In genomic region chr17:40253565-40253964, GRCh38 we compare ENCODE assay signal across 18 cellular contexts. TPM values are rescaled to one million over a fixed set of nuclear protein-coding genes. Genes with fewer than 3 reads are reported as not detected.
DNase-seq lines count a peak whose midpoint lies in the region; TF ChIP-seq lines count a peak whose summit lies in the region.
"Had no signal": no experiment of that assay in that cellular context is flagged by ENCODE, and none has a peak within 500 bp of the region (broad histone marks: within the 10 kb centered on the region; RNA-seq: fewer than 3 reads in every experiment).

No MANE protein-coding gene starts in this region.

- no peaks in the 10 kb centered on the region for H3K27me3 Mint-ChIP-seq in Calu3 (ENCODE audit: unreplicated experiment)
- H3K27me3 Mint-ChIP-seq in progenitor cell of endocrine pancreas: no peaks in the 10 kb centered on the region
- H3K27me3 Mint-ChIP-seq: CD4-positive, CD25-positive, alpha-beta regulatory T cell had no signal

- H3K4me1 Mint-ChIP-seq in Calu3 (ENCODE audit: low read depth, unreplicated experiment): peaks cover 30% of the 10 kb centered on the region
- H3K4me1 Mint-ChIP-seq in progenitor cell of endocrine pancreas (ENCODE audit: low read depth): no peaks in the 10 kb centered on the region

- no peaks in the 10 kb centered on the region for H3K9me3 ChIP-seq in esophagus muscularis mucosa

- TF ChIP-seq POLR2A in esophagus muscularis mucosa (IDR thresholded peaks at IDR 0.05; ENCODE audit: low read depth): no peak

- H3K36me3 ChIP-seq in esophagus muscularis mucosa: peaks cover 20 to 25% (median 24%) of the 10 kb centered on the region in 4 donors

- H3K9me3 Mint-ChIP-seq in Calu3 (ENCODE audit: low read depth, unreplicated experiment): no peaks in the 10 kb centered on the region
- H3K9me3 Mint-ChIP-seq in progenitor cell of endocrine pancreas (ENCODE audit: low read depth): no peaks in the 10 kb centered on the region
- H3K9me3 Mint-ChIP-seq: CD4-positive, CD25-positive, alpha-beta regulatory T cell had no signal

- H3K4me1 ChIP-seq in esophagus muscularis mucosa: peaks cover 18 to 36% (median 31%) of the 10 kb centered on the region in 4 donors

- peaks cover 83% of the 10 kb centered on the region for H3K36me3 Mint-ChIP-seq in Calu3 (ENCODE audit: insufficient read depth, unreplicated experiment)
- H3K36me3 Mint-ChIP-seq in progenitor cell of endocrine pancreas (ENCODE audit: insufficient read depth): peaks cover 12% of the 10 kb centered on the region

- BruUV-seq in Calu3 (replicated peaks; lab: Mats Ljungman, UMichigan): no TSS peak

- H3K4me3 Mint-ChIP-seq in Calu3 (ENCODE audit: low read depth, unreplicated experiment) (no peak overlapping the region), progenitor cell of endocrine pancreas (ENCODE audit: low read depth) (no peak overlapping the region)
- H3K4me3 Mint-ChIP-seq: CD4-positive, CD25-positive, alpha-beta regulatory T cell had no signal

- 94% methylated on average over 3 of the region's 3 CpGs for WGBS in esophagus muscularis mucosa

- H3K27ac ChIP-seq in esophagus muscularis mucosa (replicated peaks in 1 of 4): no peak overlapping the region
- H3K27ac ChIP-seq: GM23248, KMS-11 had no signal

- intact Hi-C loops in Calu3 (cut with micrococcal nuclease; ENCODE audit: unreplicated experiment): loop anchor here (2.0 kb wide), 1 partner anchor 15 kb away; no protein-coding TSS in a partner anchor
- intact Hi-C loops in esophagus muscularis mucosa (cut with DNase I): no loop called here

- CTCF ChIA-PET in Calu3 (lab: Charles Lee): interaction anchor here (0.5 to 1.4 kb wide), 4 partner anchors 30 to 947 kb away, joined by 3 to 8 read pairs (median 4); partner anchors contain the start of gene WIPF2

- TF ChIP-seq CTCF in Calu3 (IDR thresholded peaks at IDR 0.05; ENCODE audit: unreplicated experiment): no peak
- TF ChIP-seq CTCF in progenitor cell of endocrine pancreas (IDR thresholded peaks at IDR 0.05; ENCODE audit: unreplicated experiment): no peak
- no peak for TF ChIP-seq CTCF in esophagus muscularis mucosa (IDR thresholded peaks at IDR 0.05)

- H3K27ac Mint-ChIP-seq in Calu3 (ENCODE audit: unreplicated experiment): peak overlapping the region; percentile 21
- H3K27ac Mint-ChIP-seq in progenitor cell of endocrine pancreas: peak overlapping the region; percentile 39

- H3K27me3 ChIP-seq in esophagus muscularis mucosa: no peaks in the 10 kb centered on the region

- no peak overlapping the region for H3K4me3 ChIP-seq in esophagus muscularis mucosa
- H3K4me3 ChIP-seq: GM23248 had no signal

- DNase-seq in Calu3 (no peak), NCI-H226 (peak; percentile 7), dedifferentiated amniotic fluid mesenchymal stem cell (ENCODE audit: extremely low spot score) (peak; percentile 18), progenitor cell of endocrine pancreas (ENCODE audit: low spot score, unreplicated experiment) (no peak), NCI-H2107 (lab: John Stamatoyannopoulos, UW) (no peak), NCI-H2171 (lab: John Stamatoyannopoulos, UW) (no peak), esophagus muscularis mucosa (ENCODE audit: extremely low spot score) (no peak)
- DNase-seq in stimulated activated naive CD4-positive, alpha-beta T cell (lab: John Stamatoyannopoulos, UW): no peak
- DNase-seq: CD4-positive, CD25-positive, alpha-beta regulatory T cell; GF-D8; GM23248; NCI-H1417; NCI-H1930; NCI-H345; NCI-H69; NK-92 treated with Interleukin-12 subunit alpha and Interleukin-12 subunit beta, amount 100 ng/mL, for 24 hours; OCI-M1 had no signal

- no peak for TF ChIP-seq EP300 in esophagus muscularis mucosa (IDR thresholded peaks at IDR 0.05)

RNA-seq across cellular contexts. Expression of gene CDC6, which starts 34.1 kb away (rescaled TPM):
- 567 and 645 TPM in 2 replicates for total RNA-seq in Calu3 (2022)
- 35.7 and 38.5 TPM in 2 replicates for total RNA-seq in progenitor cell of endocrine pancreas
- under 1 TPM; 0.32 to 0.83 (median 0.44) TPM for total RNA-seq in esophagus muscularis mucosa

RNA-seq across cellular contexts. Expression of gene WIPF2, which starts 34.5 kb away (rescaled TPM):
- total RNA-seq in Calu3 (2022) (327 and 376 TPM in 2 replicates), progenitor cell of endocrine pancreas (37.5 and 38.2 TPM in 2 replicates), esophagus muscularis mucosa (10 to 100 TPM in 2 of 4 donors, 1 to 10 TPM in 2; 7.8 to 21.5 (median 12.1) TPM)

RNA-seq across cellular contexts. Expression of gene RARA, which starts 55.4 kb away (rescaled TPM):
- total RNA-seq in Calu3 (2022): 150 and 170 TPM in 2 replicates
- 50.8 and 51.3 TPM in 2 replicates for total RNA-seq in progenitor cell of endocrine pancreas
- 10 to 100 TPM; 26.2 to 53.5 (median 52.2) TPM for total RNA-seq in esophagus muscularis mucosa

Comparison
In these comparisons a context has a peak if more than half of its experiments do, and no peak if none do; other contexts are left out.
1. DNase-seq: peak in NCI-H226 (single experiment) and dedifferentiated amniotic fluid mesenchymal stem cell (single experiment); none in Calu3 (single experiment), progenitor cell of endocrine pancreas (single experiment), NCI-H2107 (single experiment), NCI-H2171 (single experiment), stimulated activated naive CD4-positive, alpha-beta T cell (0 of 6) and esophagus muscularis mucosa (single experiment).
2. RNA of gene CDC6, which starts 34.1 kb away (total RNA-seq): 567 to 645 TPM in Calu3 and 35.7 to 38.5 TPM in progenitor cell of endocrine pancreas; 0.32 to 0.83 TPM in esophagus muscularis mucosa; every median in the first group is over 10 times any median in the second.